24 cellular contexts compared by ENCODE assay signal in genomic region chr15:39359736-39360135, GRCh38.
DNase-seq lines count a peak whose midpoint lies in the region; ATAC-seq and TF ChIP-seq lines count a peak whose summit lies in the region.
"Had no signal": no experiment of that assay in that cellular context is flagged by ENCODE, and none has a peak within 500 bp of the region (broad histone marks: within the 10 kb centered on the region; RNA-seq: fewer than 3 reads in every experiment).

No MANE protein-coding gene starts in this region.

- peak overlapping the region; percentile 70 for H4K5ac ChIP-seq in IMR-90 (ENCODE audit: low read depth, low read length)

- H3K9me3 Mint-ChIP-seq in Caco-2 (ENCODE audit: unreplicated experiment) = no peaks in the 10 kb centered on the region

- H2BK120ac ChIP-seq in IMR-90 (ENCODE audit: low read depth, low read length) = peak overlapping the region; percentile 23; the same call in 1 of the 2 replicates

- no peak overlapping the region for H2AFZ ChIP-seq in IMR-90 (replicated peaks; ENCODE audit: low read length, poor library complexity)

- peak overlapping the region; percentile 87 for H2BK15ac ChIP-seq in IMR-90 (ENCODE audit: low read depth, low read length)

- H3K36me3 Mint-ChIP-seq in Caco-2 (ENCODE audit: insufficient read depth, unreplicated experiment) = no peaks in the 10 kb centered on the region
- H3K36me3 Mint-ChIP-seq: CD8-positive, alpha-beta T cell; IgD-negative memory B cell had no signal

- H3K4me2 ChIP-seq in IMR-90 (ENCODE audit: low read depth, low read length) = no peak overlapping the region
- H3K4me2 ChIP-seq: BLaER1 treated with 17β-estradiol and CSF1 and Interleukin-3, amounts not matched to agents 10 nM and 100 nM had no signal

- no peak for TF ChIP-seq RAD21 in IMR-90 (IDR thresholded peaks at IDR 0.05; ENCODE audit: low read length)

- H3K23ac ChIP-seq in IMR-90 (ENCODE audit: low read depth, low read length) = 0 out of 2 replicates have a peak overlapping the region, but pooled peaks have one; percentile 25

- in situ Hi-C loops in IMR-90 (cut with MboI; ENCODE audit: low sequenced_read_pairs) = no loop called here

- H3K9me3 ChIP-seq in Caco-2 (no peaks in the 10 kb centered on the region), IMR-90 (ENCODE audit: control insufficient read depth, insufficient read depth, low read length) (no peaks in the 10 kb centered on the region)
- H3K9me3 ChIP-seq: BLaER1 treated with 17β-estradiol and CSF1 and Interleukin-3, amounts not matched to agents 10 nM and 100 nM; Peyer's patch; SJSA1 had no signal

- H4K20me1 ChIP-seq in IMR-90 (ENCODE audit: insufficient read depth, low read length) = no peaks in the 10 kb centered on the region
- H4K20me1 ChIP-seq: BLaER1 treated with 17β-estradiol and CSF1 and Interleukin-3, amounts not matched to agents 10 nM and 100 nM had no signal

- DNase-seq in Caco-2 (no peak), IMR-90 (no peak), left lobe of liver (ENCODE audit: low spot score) (no peak), pons (ENCODE audit: low spot score) (peak; percentile 22), NCI-H128 (lab: John Stamatoyannopoulos, UW; ENCODE audit: unreplicated experiment) (no peak)
- DNase-seq: ACHN; Calu3; CD8-positive, alpha-beta T cell; DMS153; H7; MV-4-11; NCI-H1105 treated with DMSO at 0.1 percent for 48 hours; NCI-H1694; NCI-H2081; NCI-H2171 treated with DMSO at 0.1 percent for 48 hours; NCI-H524 treated with DMSO at 0.1 percent for 48 hours; NCI-H82; Peyer's patch had no signal

- dilution Hi-C loops in IMR-90 (cut with HindIII; ENCODE audit: low sequenced_read_pairs, unreplicated experiment) = no loop called here

- no peak overlapping the region for H3K9ac ChIP-seq in IMR-90 (ENCODE audit: low read depth, low read length)
- H3K9ac ChIP-seq: BLaER1 treated with 17β-estradiol and CSF1 and Interleukin-3, amounts not matched to agents 10 nM and 100 nM had no signal

- H3K27me3 ChIP-seq in Caco-2 (replicated peaks; ENCODE audit: control insufficient read depth, insufficient read depth, low read length) = no peaks in the 10 kb centered on the region
- no peaks in the 10 kb centered on the region for H3K27me3 ChIP-seq in IMR-90 (ENCODE audit: control insufficient read depth, insufficient read depth, low read length)
- H3K27me3 ChIP-seq: BLaER1 treated with 17β-estradiol and CSF1 and Interleukin-3, amounts not matched to agents 10 nM and 100 nM; Peyer's patch; SJSA1 had no signal

- H3K56ac ChIP-seq in IMR-90 (ENCODE audit: extremely low read depth, insufficient read depth, low read length) = no peak overlapping the region

- no peak overlapping the region for H3K4me3 Mint-ChIP-seq in Caco-2 (ENCODE audit: unreplicated experiment)
- H3K4me3 Mint-ChIP-seq: CD8-positive, alpha-beta T cell; IgD-negative memory B cell had no signal

- H3K4me1 Mint-ChIP-seq in Caco-2 (ENCODE audit: low read depth, unreplicated experiment) = peaks cover 34% of the 10 kb centered on the region
- H3K4me1 Mint-ChIP-seq: IgD-negative memory B cell had no signal

- BruUV-seq in Caco-2 (replicated peaks; lab: Mats Ljungman, UMichigan) = no TSS peak
- no TSS peak for BruUV-seq in IMR-90 (replicated peaks; lab: Mats Ljungman, UMichigan)

- H2AK9ac ChIP-seq in IMR-90 (replicated peaks; ENCODE audit: low read depth, low read length, poor library complexity) = no peak overlapping the region

- H3K36me3 ChIP-seq in Caco-2 (ENCODE audit: control insufficient read depth, insufficient read depth, low read length) (no peaks in the 10 kb centered on the region), IMR-90 (ENCODE audit: control insufficient read depth, insufficient read depth, low read length) (no peaks in the 10 kb centered on the region)
- H3K36me3 ChIP-seq: BLaER1 treated with 17β-estradiol and CSF1 and Interleukin-3, amounts not matched to agents 10 nM and 100 nM; Peyer's patch; SJSA1 had no signal

- peak overlapping the region; percentile 59 for H3K18ac ChIP-seq in IMR-90 (ENCODE audit: low read depth, low read length)

- H4K91ac ChIP-seq in IMR-90 (ENCODE audit: insufficient read depth, low read depth, low read length) = peak overlapping the region; percentile 74

- H3K27ac ChIP-seq in IMR-90 (ENCODE audit: insufficient read depth, low read length) = peak overlapping the region; percentile 27; the same call in 1 of the 2 replicates
- H3K27ac ChIP-seq: BLaER1 treated with 17β-estradiol and CSF1 and Interleukin-3, amounts not matched to agents 10 nM and 100 nM; SJSA1 had no signal

- no peak for TF ChIP-seq CTCF in Caco-2 (IDR thresholded peaks at IDR 0.05; ENCODE audit: insufficient read depth in 1 of 2, low read depth in 1 of 2, low read length in 1 of 2, severe bottlenecking in 1 of 2, unreplicated experiment in 1 of 2)
- TF ChIP-seq CTCF in IMR-90 (conservative IDR thresholded peaks at IDR 0.05; ENCODE audit: low read depth, low read length) = no peak

- CTCF ChIA-PET in Caco-2 (lab: Charles Lee) = no interaction called here
- CTCF ChIA-PET in IMR-90 (lab: Yijun Ruan, JAX) = no interaction called here

- H2AK5ac ChIP-seq in IMR-90 (ENCODE audit: low read depth, low read length) = peak overlapping the region; percentile 75

- H2BK20ac ChIP-seq in IMR-90 (ENCODE audit: low read depth, low read length) = peak overlapping the region; percentile 54; the same call in 1 of the 2 replicates

- ATAC-seq in IMR-90 (ENCODE audit: low read depth) (no peak), left lobe of liver (peak; percentile 45), HG02678 (IDR thresholded peaks at IDR 0.05; ENCODE audit: unreplicated experiment) (no peak), HG02938 (IDR thresholded peaks at IDR 0.05; ENCODE audit: unreplicated experiment) (no peak), GM21576 (IDR thresholded peaks at IDR 0.05; ENCODE audit: unreplicated experiment) (no peak)
- ATAC-seq: CD8-positive, alpha-beta T cell had no signal

- intact Hi-C loops in Caco-2 (cut with micrococcal nuclease; ENCODE audit: unreplicated experiment) (loop anchor here (10.0 kb wide), 2 partner anchors 75 to 185 kb away; no protein-coding TSS in a partner anchor), IMR-90 (cut with micrococcal nuclease) (loop anchor here (5.0 kb wide), 1 partner anchor 652 kb away; no protein-coding TSS in a partner anchor)

- H3K79me1 ChIP-seq in IMR-90 (ENCODE audit: low read depth in 1 of 2, low read length in 2 of 2) = no peaks in the 10 kb centered on the region

- H2BK5ac ChIP-seq in IMR-90 (ENCODE audit: low read depth, low read length, poor library complexity, severe bottlenecking) = peak overlapping the region; percentile 12

- peak overlapping the region; percentile 63; the same call in 1 of the 2 replicates for H3K4ac ChIP-seq in IMR-90 (ENCODE audit: low read depth, low read length)

- H3K9me1 ChIP-seq in IMR-90 (ENCODE audit: insufficient read depth, low read length) = peaks cover 11% of the 10 kb centered on the region

- H3K4me1 ChIP-seq in Caco-2 = peaks cover 38% of the 10 kb centered on the region
- peaks cover 22% of the 10 kb centered on the region for H3K4me1 ChIP-seq in IMR-90 (ENCODE audit: control insufficient read depth, insufficient read depth, low read length)
- H3K4me1 ChIP-seq: BLaER1 treated with 17β-estradiol and CSF1 and Interleukin-3, amounts not matched to agents 10 nM and 100 nM; Peyer's patch had no signal

- TF ChIP-seq POLR2A in IMR-90 (IDR thresholded peaks at IDR 0.05; ENCODE audit: low read depth, low read length) = no peak

- peak overlapping the region; percentile 45 for H3K27ac Mint-ChIP-seq in Caco-2 (ENCODE audit: unreplicated experiment)
- H3K27ac Mint-ChIP-seq: CD8-positive, alpha-beta T cell; IgD-negative memory B cell had no signal

- WGBS in IMR-90 (ENCODE audit: extremely low coverage in 2 of 2, insufficient read length in 1 of 2), 2 experiments = 50% methylated on average over 2 of the region's 3 CpGs; no CpG with 5 or more reads in 1 of the 2 experiments

- peak overlapping the region in 1 of 2 experiments; percentile 31; a peak in 2 of 4 replicates for H4K8ac ChIP-seq in IMR-90 (ENCODE audit: low read depth in 2 of 2, low read length in 2 of 2)

- H3K14ac ChIP-seq in IMR-90 (replicated peaks; ENCODE audit: low read depth, low read length) = peak overlapping the region; percentile 31

- POLR2A ChIA-PET in Caco-2 (lab: Charles Lee) = no interaction called here
- POLR2A ChIA-PET in IMR-90 (lab: Charles Lee; ENCODE audit: unreplicated experiment) = interaction anchor here (0.7 kb wide), 1 partner anchor 221 kb away, joined by 3 read pairs; the partner anchor contains the start of gene THBS1

- H3K4me3 ChIP-seq in Caco-2 (ENCODE audit: low read depth, low read length) (no peak overlapping the region), IMR-90 (ENCODE audit: insufficient read depth, low read depth, low read length) (no peak overlapping the region)
- H3K4me3 ChIP-seq: BLaER1 treated with 17β-estradiol and CSF1 and Interleukin-3, amounts not matched to agents 10 nM and 100 nM; Peyer's patch; SJSA1 had no signal

- H3K27me3 Mint-ChIP-seq in Caco-2 (ENCODE audit: insufficient read depth, unreplicated experiment) = no peaks in the 10 kb centered on the region

TF ChIP-seq in IMR-90, 13 proteins besides CTCF, POLR2A, EP300 and RAD21:
- TF ChIP-seq RCOR1 (IDR thresholded peaks at IDR 0.05; ENCODE audit: insufficient replicate concordance, low read length) (no peak), ELK1 (IDR thresholded peaks at IDR 0.05; ENCODE audit: borderline replicate concordance, low read depth, low read length) (no peak), SMC3 (IDR thresholded peaks at IDR 0.05; ENCODE audit: low read depth, low read length) (no peak)
